In the genomic region with DNA sequence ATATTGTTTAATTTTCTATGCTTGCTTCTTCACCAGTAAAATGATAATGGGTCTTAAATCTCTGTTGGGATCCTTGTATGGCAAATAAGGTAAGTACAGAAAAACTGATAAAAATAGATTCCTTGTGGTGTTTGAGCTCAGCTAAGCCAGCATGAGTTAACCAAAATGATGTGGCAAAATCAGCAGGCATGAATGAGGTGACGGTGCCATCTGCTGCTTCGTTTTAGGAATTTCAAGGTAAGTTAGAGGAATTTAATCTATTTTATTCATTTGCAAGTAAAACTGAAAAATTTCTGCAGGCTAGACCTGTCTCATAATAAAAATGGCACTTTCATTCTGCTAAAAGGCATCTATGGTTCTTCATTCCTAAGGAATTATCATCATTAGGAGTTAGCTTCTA, we compare ENCODE assay signal across 8 cellular contexts. TPM values are rescaled to one million over a fixed set of nuclear protein-coding genes. Genes with fewer than 3 reads are reported as not detected.
DNase-seq lines count a peak whose midpoint lies in the region; ATAC-seq and TF ChIP-seq lines count a peak whose summit lies in the region.

No MANE protein-coding gene starts in this region.

- intact Hi-C loops in activated CD8-positive, alpha-beta T cell treated with anti-CD3 and anti-CD28 coated beads for 36 hours (cut with micrococcal nuclease), result loop anchor here (5.0 kb wide), 2 partner anchors 108 to 328 kb away; a partner anchor contains a TSS

- ATAC-seq in activated CD8-positive, alpha-beta T cell treated with anti-CD3 and anti-CD28 coated beads for 36 hours, result peak; percentile 49
- ATAC-seq in GM18868 (IDR thresholded peaks at IDR 0.05; ENCODE audit: unreplicated experiment) (no peak), HG02885 (IDR thresholded peaks at IDR 0.05; ENCODE audit: poor library complexity, unreplicated experiment) (no peak)

- H3K9me3 ChIP-seq in fibroblast of lung (ENCODE audit: control insufficient read depth, insufficient read depth, low read depth, low read length) (no peaks in the 10 kb centered on the region), osteoblast (ENCODE audit: low read depth, low read length) (no peaks in the 10 kb centered on the region)

- peaks cover 6% of the 10 kb centered on the region for H3K27me3 Mint-ChIP-seq in activated CD8-positive, alpha-beta T cell treated with anti-CD3 and anti-CD28 coated beads for 36 hours

- TF ChIP-seq CTCF in 22Rv1 (IDR thresholded peaks at IDR 0.05), result peak; percentile 81
- TF ChIP-seq CTCF in GM10266 (IDR thresholded peaks at IDR 0.05; ENCODE audit: control insufficient read depth, insufficient read depth, low read depth, missing control alignments), result peak; percentile 46
- TF ChIP-seq CTCF in activated CD8-positive, alpha-beta T cell treated with anti-CD3 and anti-CD28 coated beads for 36 hours (IDR thresholded peaks at IDR 0.05), result peak; percentile 66
- TF ChIP-seq CTCF in fibroblast of lung (conservative IDR thresholded peaks at IDR 0.05 in 1 of 2, IDR thresholded peaks at IDR 0.05 in 1 of 2; ENCODE audit: low read depth in 1 of 2, low read length in 2 of 2), result peak; percentile 24 to 54
- TF ChIP-seq CTCF in osteoblast (IDR thresholded peaks at IDR 0.05; ENCODE audit: extremely low read depth, low read depth, low read length), result peak; percentile 49

- POLR2A ChIA-PET in activated CD8-positive, alpha-beta T cell treated with anti-CD3 and anti-CD28 coated beads for 36 hours (lab: Charles Lee), result interaction anchor here (0.6 to 1.1 kb wide), 3 partner anchors 10 to 46 kb away, joined by 3 read pairs; a partner anchor contains a TSS

- H3K79me2 ChIP-seq in fibroblast of lung (ENCODE audit: control insufficient read depth, insufficient read depth, low read length) (no peaks in the 10 kb centered on the region), osteoblast (ENCODE audit: insufficient read depth, low read length) (no peaks in the 10 kb centered on the region)

- no peak overlapping the region for H3K9ac ChIP-seq in fibroblast of lung (ENCODE audit: insufficient read depth, low read length)

- CTCF ChIA-PET in activated CD8-positive, alpha-beta T cell treated with anti-CD3 and anti-CD28 coated beads for 36 hours (lab: Charles Lee), result interaction anchor here (0.7 to 3.6 kb wide), 36 partner anchors 8 to 886 kb away, joined by 3 to 25 read pairs (median 4); a partner anchor contains a TSS

- H3K4me3 Mint-ChIP-seq in activated CD8-positive, alpha-beta T cell treated with anti-CD3 and anti-CD28 coated beads for 36 hours, result no peak overlapping the region

- no peak overlapping the region for H3K4me3 ChIP-seq in fibroblast of lung (replicated peaks in 1 of 4; ENCODE audit: control extremely low read depth in 1 of 4, insufficient read depth in 1 of 4, low read depth in 3 of 4, low read length in 4 of 4)
- H3K4me3 ChIP-seq in osteoblast (ENCODE audit: insufficient read depth, low read length), result no peak overlapping the region

- no peaks in the 10 kb centered on the region for H3K9me3 Mint-ChIP-seq in activated CD8-positive, alpha-beta T cell treated with anti-CD3 and anti-CD28 coated beads for 36 hours

- peak; percentile 22 for DNase-seq in GM10266 (ENCODE audit: extremely low spot score)
- DNase-seq in NCI-H446 treated with DMSO at 0.1 percent for 48 hours (lab: John Stamatoyannopoulos, UW), result peak; percentile 5
- peak; percentile 66 for DNase-seq in activated CD8-positive, alpha-beta T cell treated with anti-CD3 and anti-CD28 coated beads for 36 hours
- DNase-seq in fibroblast of lung (ENCODE audit: low read depth in 2 of 2), result peak; percentile 37 to 77
- no peak for DNase-seq in osteoblast (ENCODE audit: insufficient read length, low spot score, missing footprints)

- no peak overlapping the region for H3K4me2 ChIP-seq in fibroblast of lung (ENCODE audit: extremely low read depth, insufficient read depth, low read length)
- H3K4me2 ChIP-seq in osteoblast (ENCODE audit: insufficient read depth, low read length), result no peak overlapping the region

- H3K36me3 ChIP-seq in fibroblast of lung (ENCODE audit: control insufficient read depth, insufficient read depth, low read length) (no peaks in the 10 kb centered on the region), osteoblast (ENCODE audit: insufficient read depth, low read length) (no peaks in the 10 kb centered on the region)

- no peak overlapping the region for H2AFZ ChIP-seq in fibroblast of lung (ENCODE audit: low read length)
- no peak overlapping the region for H2AFZ ChIP-seq in osteoblast (ENCODE audit: low read length)

- H3K4me1 ChIP-seq in fibroblast of lung (ENCODE audit: control insufficient read depth, extremely low read depth, insufficient read depth, low read length) (no peaks in the 10 kb centered on the region), osteoblast (ENCODE audit: insufficient read depth, low read length) (no peaks in the 10 kb centered on the region)

- peaks cover 2% of the 10 kb centered on the region for H3K4me1 Mint-ChIP-seq in activated CD8-positive, alpha-beta T cell treated with anti-CD3 and anti-CD28 coated beads for 36 hours (ENCODE audit: low read depth)

- H4K20me1 ChIP-seq in fibroblast of lung (ENCODE audit: control insufficient read depth, extremely low read depth, insufficient read depth, low read length) (no peaks in the 10 kb centered on the region), osteoblast (ENCODE audit: insufficient read depth, low read length) (no peaks in the 10 kb centered on the region)

- H3K27me3 ChIP-seq in fibroblast of lung (ENCODE audit: control insufficient read depth, insufficient read depth, low read length) (no peaks in the 10 kb centered on the region), osteoblast (ENCODE audit: insufficient read depth, low read length) (no peaks in the 10 kb centered on the region)

- H3K27ac Mint-ChIP-seq in activated CD8-positive, alpha-beta T cell treated with anti-CD3 and anti-CD28 coated beads for 36 hours, result no peak overlapping the region

- H3K27ac ChIP-seq in 22Rv1 (no peak overlapping the region), fibroblast of lung (ENCODE audit: insufficient read depth, low read length) (no peak overlapping the region), osteoblast (ENCODE audit: low read depth, low read length) (no peak overlapping the region)

- H3K36me3 Mint-ChIP-seq in activated CD8-positive, alpha-beta T cell treated with anti-CD3 and anti-CD28 coated beads for 36 hours (ENCODE audit: low read depth), result no peaks in the 10 kb centered on the region

RNA-seq across cellular contexts. Expression of a gene that starts 10.0 kb away (rescaled TPM):
- total RNA-seq in activated CD8-positive, alpha-beta T cell treated with anti-CD3 and anti-CD28 coated beads for 36 hours, result not detected
- not detected in 2 replicates for total RNA-seq in fibroblast of lung
- 0.03 TPM in 1 of 2 replicates, not detected in the other for polyA plus RNA-seq in fibroblast of lung
- not detected in 2 replicates for polyA plus RNA-seq in fibroblast of lung (2012)
- not detected in 2 replicates for polyA minus RNA-seq in fibroblast of lung (ENCODE audit: low replicate concordance)
- total RNA-seq in osteoblast, result under 0.01 and 0.36 TPM in 2 replicates

RNA-seq across cellular contexts. Expression of a gene that starts 31.9 kb away (rescaled TPM):
- not detected for total RNA-seq in activated CD8-positive, alpha-beta T cell treated with anti-CD3 and anti-CD28 coated beads for 36 hours
- 0.26 and 1.2 TPM in 2 replicates for total RNA-seq in fibroblast of lung
- 3.2 and 27.4 TPM in 2 replicates for polyA plus RNA-seq in fibroblast of lung
- 1.5 and 14.3 TPM in 2 replicates for polyA plus RNA-seq in fibroblast of lung (2012)
- polyA minus RNA-seq in fibroblast of lung (ENCODE audit: low replicate concordance), result 6.0 TPM in 1 of 2 replicates, not detected in the other
- under 0.01 and 0.29 TPM in 2 replicates for total RNA-seq in osteoblast

RNA-seq across cellular contexts. Expression of a gene that starts 38.8 kb away (rescaled TPM):
- not detected for total RNA-seq in activated CD8-positive, alpha-beta T cell treated with anti-CD3 and anti-CD28 coated beads for 36 hours
- total RNA-seq in fibroblast of lung (under 0.01 and 0.50 TPM in 2 replicates), osteoblast (not detected in 2 replicates)
- polyA plus RNA-seq in fibroblast of lung, result 0.53 and 5.7 TPM in 2 replicates
- 0.61 and 4.1 TPM in 2 replicates for polyA plus RNA-seq in fibroblast of lung (2012)
- 32.8 TPM in 1 of 2 replicates, not detected in the other for polyA minus RNA-seq in fibroblast of lung (ENCODE audit: low replicate concordance)

RNA-seq across cellular contexts. Expression of a gene that starts 41.2 kb away (rescaled TPM):
- not detected for total RNA-seq in activated CD8-positive, alpha-beta T cell treated with anti-CD3 and anti-CD28 coated beads for 36 hours
- total RNA-seq in fibroblast of lung (not detected in 2 replicates), osteoblast (under 0.01 TPM in 1 of 2 replicates, not detected in the other)
- polyA plus RNA-seq in fibroblast of lung, result 0.08 TPM in 1 of 2 replicates, not detected in the other
- not detected in 2 replicates for polyA plus RNA-seq in fibroblast of lung (2012)
- polyA minus RNA-seq in fibroblast of lung (ENCODE audit: low replicate concordance), result not detected in 2 replicates
